In the genomic region with DNA sequence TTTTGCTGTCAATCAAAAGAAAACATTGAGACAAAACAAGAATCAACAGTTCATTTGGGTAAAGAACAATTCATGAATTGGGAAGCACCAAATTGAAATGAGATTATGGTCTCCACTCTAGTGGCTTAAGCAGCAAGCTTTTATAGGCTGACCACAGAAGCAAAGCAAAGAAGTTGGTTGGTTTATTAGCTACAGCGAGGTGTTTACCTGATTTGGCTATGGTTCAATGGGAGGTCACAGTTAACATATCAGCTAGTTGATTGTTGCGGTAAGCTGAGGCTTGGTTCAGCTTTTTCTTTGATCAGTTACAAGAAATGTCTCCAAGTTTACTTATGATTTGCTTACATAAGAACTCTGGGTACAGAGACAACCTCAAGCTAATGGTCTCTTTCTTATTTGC, we compare ENCODE assay signal across 21 cellular contexts.
DNase-seq lines count a peak whose midpoint lies in the region; FAIRE-seq and TF ChIP-seq lines count a peak whose summit lies in the region.
"Had no signal": no experiment of that assay in that cellular context is flagged by ENCODE, and none has a peak within 500 bp of the region (broad histone marks: within the 10 kb centered on the region; RNA-seq: fewer than 3 reads in every experiment).

No MANE protein-coding gene starts in this region.

- TF ChIP-seq CTCF in HEK293 (tag by site-specific recombination; IDR thresholded peaks at IDR 0.05): no peak
- TF ChIP-seq CTCF in H1 (IDR thresholded peaks at IDR 0.05; ENCODE audit: control extremely low read depth in 1 of 3, insufficient read depth in 1 of 3, low read depth in 1 of 3, low read length in 3 of 3): no peak

- peak overlapping the region; percentile 80; the same call in 1 of the 2 replicates for H2AFZ ChIP-seq in H1 (ENCODE audit: low read length)
- H2AFZ ChIP-seq: GM23248 had no signal

- no peak overlapping the region for H3K4me3 ChIP-seq in HEK293 (ENCODE audit: low read depth, low read length)
- no peak overlapping the region for H3K4me3 ChIP-seq in H1 (ENCODE audit: extremely low read depth in 1 of 4, insufficient read depth in 2 of 4, low read depth in 3 of 4, low read length in 4 of 4)
- H3K4me3 ChIP-seq: GM23248 had no signal

- intact Hi-C loops in posterior vena cava (cut with DNase I): no loop called here

- no peak overlapping the region for H3K18ac ChIP-seq in H1 (ENCODE audit: extremely low read depth, low read length)

- H4K20me1 ChIP-seq in H1 (replicated peaks in 1 of 2; ENCODE audit: control insufficient read depth in 1 of 2, insufficient read depth in 2 of 2, low read length in 2 of 2): no peaks in the 10 kb centered on the region

- TF ChIP-seq POLR2A in H1 (IDR thresholded peaks at IDR 0.05; ENCODE audit: control extremely low read depth in 1 of 2, low read depth in 2 of 2, low read length in 2 of 2): no peak

- WGBS in H1 (ENCODE audit: extremely low coverage in 1 of 2, insufficient coverage in 1 of 2, insufficient read length in 1 of 2, insufficient replicate concordance in 2 of 2, low coverage in 1 of 2, low lambda C conversion rate in 2 of 2, missing lambda C conversion rate in 1 of 2), 2 experiments: 91% methylated on average over 2 of the region's 2 CpGs; no CpG with 5 or more reads in 1 of the 2 experiments

- no peak overlapping the region for H2AK5ac ChIP-seq in H1 (ENCODE audit: low read depth, low read length)

- no peak overlapping the region for H4K8ac ChIP-seq in H1 (ENCODE audit: extremely low read depth, insufficient read depth, low read length)

- no peaks in the 10 kb centered on the region for H3K9me3 ChIP-seq in HEK293 (ENCODE audit: control insufficient read depth, insufficient read depth, low read depth, low read length)
- H3K9me3 ChIP-seq in H1 (ENCODE audit: insufficient read depth in 2 of 2, low read depth in 1 of 2, low read length in 1 of 2): peaks cover 0 to 6% of the 10 kb centered on the region in 2 experiments; a peak in 3 of 4 replicates
- H3K9me3 ChIP-seq: BE2C had no signal

- FAIRE-seq in H1 (lab: Jason Lieb, UNC) (no peak), HTR-8/SVneo (lab: Jason Lieb, UNC) (no peak)
- FAIRE-seq: A204.1, G401.6, GM12892, GM18507, H54, HepG2 had no signal

- H4K91ac ChIP-seq in H1 (replicated peaks; ENCODE audit: insufficient read length, low read length): no peak overlapping the region

- H3K79me2 ChIP-seq in H1 (ENCODE audit: control insufficient read depth in 1 of 2, insufficient read depth in 2 of 2, low read length in 2 of 2): no peaks in the 10 kb centered on the region

- no peaks in the 10 kb centered on the region for H3K36me3 ChIP-seq in HEK293 (ENCODE audit: control insufficient read depth in 2 of 2, insufficient read depth in 1 of 2, low read length in 2 of 2)
- no peaks in the 10 kb centered on the region for H3K36me3 ChIP-seq in H1 (ENCODE audit: control insufficient read depth in 2 of 4, insufficient read depth in 4 of 4, low read length in 3 of 4)
- H3K36me3 ChIP-seq: BE2C had no signal

- H2BK20ac ChIP-seq in H1 (ENCODE audit: low read length): no peak overlapping the region

- H3K56ac ChIP-seq in H1 (replicated peaks; ENCODE audit: insufficient read length, low read depth, low read length): no peak overlapping the region

- no peak overlapping the region for H3K23ac ChIP-seq in H1 (ENCODE audit: insufficient read length)

- no peaks in the 10 kb centered on the region for H3K23me2 ChIP-seq in H1 (ENCODE audit: low read depth, low read length)

- H3K14ac ChIP-seq in H1 (ENCODE audit: insufficient read length): no peak overlapping the region

- no peak overlapping the region for H2BK15ac ChIP-seq in H1 (ENCODE audit: low read length)

- DNase-seq in NCI-H526 (lab: John Stamatoyannopoulos, UW): peak; percentile 83 to 87
- no peak for DNase-seq in H1 (ENCODE audit: low read depth in 1 of 2, low spot score in 2 of 2)
- DNase-seq in posterior vena cava (ENCODE audit: low spot score): no peak
- no peak for DNase-seq in cerebellar nuclear complex (lab: John Stamatoyannopoulos, UW)
- no peak for DNase-seq in HTR-8/SVneo (ENCODE audit: insufficient read length, low spot score)
- DNase-seq: ACHN; BE2C; C1 segment of cervical spinal cord; CD4-positive, CD25-positive, alpha-beta regulatory T cell; CD8-positive, alpha-beta memory T cell; COR-L47; GM23248; HCEC 1CT; HFFc6 had no signal

- POLR2A ChIA-PET in HEK293 (lab: Yijun Ruan, JAX) (no interaction called here), H1 (lab: Charles Lee; ENCODE audit: partially characterized antibody) (no interaction called here)

- no peak overlapping the region for H3K27ac ChIP-seq in HEK293 (ENCODE audit: extremely low read depth, low read depth, low read length)
- no peak overlapping the region for H3K27ac ChIP-seq in H1 (ENCODE audit: low read depth, low read length)
- H3K27ac ChIP-seq: GM23248 had no signal

- H3K4me1 ChIP-seq in HEK293 (ENCODE audit: control insufficient read depth, insufficient read depth, low read length) (no peaks in the 10 kb centered on the region), H1 (replicated peaks in 1 of 4; ENCODE audit: control insufficient read depth in 3 of 4, insufficient read depth in 4 of 4, low read length in 3 of 4) (peaks cover 0 to 5% (median 2%) of the 10 kb centered on the region in 4 experiments; a peak in 3 of 7 replicates)
- H3K4me1 ChIP-seq: BE2C had no signal

- no peak for TF ChIP-seq EP300 in H1 (IDR thresholded peaks at IDR 0.05; ENCODE audit: borderline replicate concordance in 1 of 2, low read depth in 2 of 2, low read length in 2 of 2)

- H3K9ac ChIP-seq in H1 (replicated peaks in 1 of 4; ENCODE audit: extremely low read depth in 1 of 4, low read depth in 3 of 4, low read length in 3 of 4): no peak overlapping the region
- H3K9ac ChIP-seq: GM23248 had no signal

- no peak overlapping the region for H3K4me2 ChIP-seq in H1 (ENCODE audit: insufficient read depth in 1 of 2, low read depth in 2 of 2, low read length in 2 of 2)

- no peaks in the 10 kb centered on the region for H3K27me3 ChIP-seq in H1 (replicated peaks in 1 of 4; ENCODE audit: control insufficient read depth in 3 of 4, extremely low read depth in 1 of 4, insufficient read depth in 3 of 4, low read length in 3 of 4)
- H3K27me3 ChIP-seq: BE2C had no signal

- no peaks in the 10 kb centered on the region for H3K79me1 ChIP-seq in H1 (ENCODE audit: low read depth, low read length)

- no peak for TF ChIP-seq RAD21 in H1 (IDR thresholded peaks at IDR 0.05 in 1 of 2, conservative IDR thresholded peaks at IDR 0.05 in 1 of 2; ENCODE audit: low read depth in 2 of 2, low read length in 2 of 2)

- no peak overlapping the region for H2BK12ac ChIP-seq in H1 (ENCODE audit: low read depth, low read length)

- no peak overlapping the region for H3K4ac ChIP-seq in H1 (replicated peaks; ENCODE audit: insufficient read length, low read depth, low read length)

- no peak overlapping the region for H2BK5ac ChIP-seq in H1 (ENCODE audit: low read depth, low read length)

- no peak overlapping the region for H4K5ac ChIP-seq in H1 (ENCODE audit: insufficient read length, low read depth, low read length)

- no peak overlapping the region for H2BK120ac ChIP-seq in H1 (replicated peaks; ENCODE audit: low read depth, low read length)

- CTCF ChIA-PET in HEK293 (lab: Yijun Ruan, JAX) (interaction anchor here (0.6 kb wide), 1 partner anchor 414 kb away, joined by 3 read pairs; no protein-coding TSS in a partner anchor), H1 (lab: Charles Lee; ENCODE audit: partially characterized antibody) (interaction anchor here (0.8 kb wide), 1 partner anchor 17 kb away, joined by 3 read pairs; no protein-coding TSS in a partner anchor)

TF ChIP-seq in HEK293, 187 proteins besides CTCF, POLR2A, EP300 and RAD21:
- TF ChIP-seq ZNF501 (tag by site-specific recombination; IDR thresholded peaks at IDR 0.05) (no peak), REPIN1 (tag by site-specific recombination; IDR thresholded peaks at IDR 0.05; ENCODE audit: low read depth) (no peak), ZNF549 (tag by site-specific recombination; IDR thresholded peaks at IDR 0.05) (peak; percentile 90), ZNF426 (tag by site-specific recombination; IDR thresholded peaks at IDR 0.05) (no peak)

TF ChIP-seq in H1, 55 proteins besides CTCF, POLR2A, EP300 and RAD21:
- TF ChIP-seq EZH2 (IDR thresholded peaks at IDR 0.05; ENCODE audit: low read depth, low read length, severe bottlenecking) (no peak), GABPA (IDR thresholded peaks at IDR 0.05; ENCODE audit: borderline replicate concordance, insufficient read depth, low read length) (no peak), KDM1A (IDR thresholded peaks at IDR 0.05; ENCODE audit: borderline replicate concordance, low read length) (no peak), BACH1 (IDR thresholded peaks at IDR 0.05; ENCODE audit: low read length) (no peak), TBP (IDR thresholded peaks at IDR 0.05; ENCODE audit: low read depth, low read length) (no peak), POU5F1 (IDR thresholded peaks at IDR 0.05; ENCODE audit: low read depth, low read length) (no peak), RXRA (IDR thresholded peaks at IDR 0.05; ENCODE audit: insufficient read depth, low read depth, low read length) (no peak), POLR2AphosphoS5 (IDR thresholded peaks at IDR 0.05; ENCODE audit: low read depth, low read length) (no peak), TEAD4 (IDR thresholded peaks at IDR 0.05; ENCODE audit: low read depth, low read length) (no peak)
- TF ChIP-seq, protein P1, sequence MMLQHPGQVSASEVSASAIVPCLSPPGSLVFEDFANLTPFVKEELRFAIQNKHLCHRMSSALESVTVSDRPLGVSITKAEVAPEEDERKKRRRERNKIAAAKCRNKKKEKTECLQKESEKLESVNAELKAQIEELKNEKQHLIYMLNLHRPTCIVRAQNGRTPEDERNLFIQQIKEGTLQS (IDR thresholded peaks at IDR 0.05; ENCODE audit: insufficient read depth, low read depth, low read length): no peak
- TF ChIP-seq, protein P2, sequence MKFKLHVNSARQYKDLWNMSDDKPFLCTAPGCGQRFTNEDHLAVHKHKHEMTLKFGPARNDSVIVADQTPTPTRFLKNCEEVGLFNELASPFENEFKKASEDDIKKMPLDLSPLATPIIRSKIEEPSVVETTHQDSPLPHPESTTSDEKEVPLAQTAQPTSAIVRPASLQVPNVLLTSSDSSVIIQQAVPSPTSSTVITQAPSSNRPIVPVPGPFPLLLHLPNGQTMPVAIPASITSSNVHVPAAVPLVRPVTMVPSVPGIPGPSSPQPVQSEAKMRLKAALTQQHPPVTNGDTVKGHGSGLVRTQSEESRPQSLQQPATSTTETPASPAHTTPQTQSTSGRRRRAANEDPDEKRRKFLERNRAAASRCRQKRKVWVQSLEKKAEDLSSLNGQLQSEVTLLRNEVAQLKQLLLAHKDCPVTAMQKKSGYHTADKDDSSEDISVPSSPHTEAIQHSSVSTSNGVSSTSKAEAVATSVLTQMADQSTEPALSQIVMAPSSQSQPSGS (IDR thresholded peaks at IDR 0.05; ENCODE audit: low read length): no peak
- TF ChIP-seq, protein P3, sequence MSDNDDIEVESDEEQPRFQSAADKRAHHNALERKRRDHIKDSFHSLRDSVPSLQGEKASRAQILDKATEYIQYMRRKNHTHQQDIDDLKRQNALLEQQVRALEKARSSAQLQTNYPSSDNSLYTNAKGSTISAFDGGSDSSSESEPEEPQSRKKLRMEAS (IDR thresholded peaks at IDR 0.05): no peak
TF ChIP-seq in H1: peak in this region for 0.

Comparison
In these comparisons a context has a peak if more than half of its experiments do, and no peak if none do; other contexts are left out.
1. DNase-seq: peak in NCI-H526 (2 of 2); none in H1 (0 of 2), posterior vena cava (single experiment), cerebellar nuclear complex (0 of 2) and HTR-8/SVneo (single experiment).